Comparison of ENCODE assay signal across 8 cellular contexts in genomic region chr10:44300666-44301649, GRCh38.
A peak's percentile ranks its signal among the peaks of the same experiment; 100 is the strongest.
DNase-seq lines count a peak whose midpoint lies in the region; ATAC-seq and TF ChIP-seq lines count a peak whose summit lies in the region.

No MANE protein-coding gene starts in this region.

- H3K14ac ChIP-seq in neuronal stem cell (ENCODE audit: low read length) = no peak overlapping the region

- no peak for TF ChIP-seq CTCF in HCT116 (IDR thresholded peaks at IDR 0.05 in 2 of 3, conservative IDR thresholded peaks at IDR 0.05 in 1 of 3; ENCODE audit: borderline replicate concordance in 1 of 3, insufficient read depth in 1 of 3, low read depth in 2 of 3, low read length in 2 of 3)
- no peak for TF ChIP-seq CTCF in esophagus muscularis mucosa (IDR thresholded peaks at IDR 0.05)
- TF ChIP-seq CTCF in prostate gland (IDR thresholded peaks at IDR 0.05) = no peak

- H3K79me1 ChIP-seq in neuronal stem cell (ENCODE audit: low read depth, low read length) = no peaks in the 10 kb centered on the region

- no peak overlapping the region for H2BK5ac ChIP-seq in neuronal stem cell (ENCODE audit: low read length)

- no peak overlapping the region for H3K23ac ChIP-seq in neuronal stem cell (ENCODE audit: low read depth, low read length, poor library complexity)

- H3K36me3 ChIP-seq in HCT116 (ENCODE audit: control insufficient read depth in 1 of 2, insufficient read depth in 2 of 2, low read length in 2 of 2) = no peaks in the 10 kb centered on the region
- H3K36me3 ChIP-seq in esophagus muscularis mucosa = no peaks in the 10 kb centered on the region
- no peaks in the 10 kb centered on the region for H3K36me3 ChIP-seq in prostate gland
- H3K36me3 ChIP-seq in naive thymus-derived CD4-positive, alpha-beta T cell (ENCODE audit: control insufficient read depth in 2 of 3, insufficient read depth in 3 of 3, low read length in 3 of 3) = no peaks in the 10 kb centered on the region
- H3K36me3 ChIP-seq in neuronal stem cell (replicated peaks in 1 of 2; ENCODE audit: control insufficient read depth in 2 of 2, insufficient read depth in 2 of 2, low read length in 2 of 2) = no peaks in the 10 kb centered on the region

- H3K9me3 ChIP-seq in HCT116 (ENCODE audit: control insufficient read depth in 1 of 2, insufficient read depth in 1 of 2, low read depth in 1 of 2, low read length in 2 of 2) (no peaks in the 10 kb centered on the region), esophagus muscularis mucosa (no peaks in the 10 kb centered on the region), prostate gland (no peaks in the 10 kb centered on the region), neuronal stem cell (replicated peaks in 1 of 2; ENCODE audit: control insufficient read depth in 2 of 2, insufficient read depth in 1 of 2, low read depth in 1 of 2, low read length in 2 of 2) (no peaks in the 10 kb centered on the region)
- no peaks in the 10 kb centered on the region for H3K9me3 ChIP-seq in naive thymus-derived CD4-positive, alpha-beta T cell (ENCODE audit: control insufficient read depth in 2 of 3, low read length in 3 of 3)

- H3K27ac ChIP-seq in HCT116 (ENCODE audit: low read depth, low read length) (no peak overlapping the region), esophagus muscularis mucosa (replicated peaks in 1 of 4) (no peak overlapping the region), prostate gland (no peak overlapping the region), neuronal stem cell (replicated peaks; ENCODE audit: low read length) (no peak overlapping the region)
- no peak overlapping the region for H3K27ac ChIP-seq in naive thymus-derived CD4-positive, alpha-beta T cell (ENCODE audit: low read depth, low read length)

- no peak overlapping the region for H2AK5ac ChIP-seq in neuronal stem cell (ENCODE audit: low read depth, low read length)

- no peak overlapping the region for H2BK120ac ChIP-seq in neuronal stem cell (ENCODE audit: low read depth, low read length)

- no peaks in the 10 kb centered on the region for H4K20me1 ChIP-seq in HCT116 (ENCODE audit: insufficient read depth)

- no peaks in the 10 kb centered on the region for H3K9me2 ChIP-seq in HCT116 (ENCODE audit: insufficient read depth)

- H3K9ac ChIP-seq in HCT116 (ENCODE audit: low read length) = no peak overlapping the region
- no peak overlapping the region for H3K9ac ChIP-seq in neuronal stem cell (ENCODE audit: low read depth, low read length, poor library complexity)

- no peak overlapping the region for H4K8ac ChIP-seq in neuronal stem cell (ENCODE audit: low read depth, low read length)

- H3K4me3 Mint-ChIP-seq in naive thymus-derived CD4-positive, alpha-beta T cell = no peak overlapping the region

- no peak overlapping the region for H2BK15ac ChIP-seq in neuronal stem cell (ENCODE audit: low read length)

- H3K79me2 ChIP-seq in HCT116 (ENCODE audit: insufficient read depth, low read length) = no peaks in the 10 kb centered on the region

- H3K4me3 ChIP-seq in HCT116 (replicated peaks in 1 of 2; ENCODE audit: low read depth in 1 of 2, low read length in 2 of 2) = no peak overlapping the region
- H3K4me3 ChIP-seq in esophagus muscularis mucosa = no peak overlapping the region
- no peak overlapping the region for H3K4me3 ChIP-seq in prostate gland
- H3K4me3 ChIP-seq in naive thymus-derived CD4-positive, alpha-beta T cell (ENCODE audit: low read length) = no peak overlapping the region
- no peak overlapping the region for H3K4me3 ChIP-seq in neuronal stem cell (ENCODE audit: low read length in 2 of 2)

- no peak for TF ChIP-seq RAD21 in HCT116 (IDR thresholded peaks at IDR 0.05; ENCODE audit: low read depth)

- no peak overlapping the region for H3K4ac ChIP-seq in neuronal stem cell (ENCODE audit: low read length)

- no peak overlapping the region for H2AFZ ChIP-seq in HCT116 (ENCODE audit: low read depth, low read length, poor library complexity, severe bottlenecking)
- no peak overlapping the region for H2AFZ ChIP-seq in neuronal stem cell (ENCODE audit: low read length)

- H3K36me3 Mint-ChIP-seq in naive thymus-derived CD4-positive, alpha-beta T cell = no peaks in the 10 kb centered on the region

- no peak overlapping the region for H3K4me2 ChIP-seq in HCT116 (ENCODE audit: low read length)
- no peak overlapping the region for H3K4me2 ChIP-seq in neuronal stem cell (ENCODE audit: insufficient read depth, low read length, poor library complexity, severe bottlenecking)

- peaks cover 0 to 8% (median 3%) of the 10 kb centered on the region in 11 donors for H3K9me3 Mint-ChIP-seq in naive thymus-derived CD4-positive, alpha-beta T cell

- WGBS in esophagus muscularis mucosa = 66% methylated on average over 7 of the region's 7 CpGs
- 45% methylated on average over 7 of the region's 7 CpGs for WGBS in prostate gland
- WGBS in neuronal stem cell (ENCODE audit: extremely low coverage in 2 of 2, insufficient read length in 2 of 2, insufficient replicate concordance in 1 of 2), 2 donors = no CpG with 5 or more reads among the region's 7 CpGs

- no peak overlapping the region for H3K18ac ChIP-seq in neuronal stem cell (ENCODE audit: low read length)

- no peak for TF ChIP-seq EP300 in esophagus muscularis mucosa (IDR thresholded peaks at IDR 0.05)

- POLR2A ChIA-PET in HCT116 (lab: Charles Lee) = no interaction called here
- POLR2A ChIA-PET in naive thymus-derived CD4-positive, alpha-beta T cell (lab: Charles Lee) = no interaction called here

- DNase-seq in HCT116 (ENCODE audit: low read depth, low spot score) (peak; percentile 47), NCI-H1694 treated with DMSO at 0.1 percent for 48 hours (lab: John Stamatoyannopoulos, UW) (peak; percentile 75), esophagus muscularis mucosa (ENCODE audit: extremely low spot score) (peak; percentile 68), prostate gland (ENCODE audit: low spot score) (no peak), GF-D8 (lab: John Stamatoyannopoulos, UW) (no peak), neuronal stem cell (ENCODE audit: low spot score) (no peak)
- DNase-seq in naive thymus-derived CD4-positive, alpha-beta T cell = no peak

- peak; percentile 91 for ATAC-seq in GM18505 (IDR thresholded peaks at IDR 0.05; ENCODE audit: unreplicated experiment)
- ATAC-seq in HCT116 = peak; percentile 55
- ATAC-seq in naive thymus-derived CD4-positive, alpha-beta T cell = no peak

- CTCF ChIA-PET in HCT116 (lab: Charles Lee) = interaction anchor here (0.8 kb wide), 1 partner anchor 86 kb away, joined by 3 read pairs; no protein-coding TSS in a partner anchor
- CTCF ChIA-PET in naive thymus-derived CD4-positive, alpha-beta T cell (lab: Charles Lee) = no interaction called here

- H3K27me3 ChIP-seq in HCT116 (ENCODE audit: insufficient read depth, low read length) = peaks cover 12% of the 10 kb centered on the region
- no peaks in the 10 kb centered on the region for H3K27me3 ChIP-seq in esophagus muscularis mucosa
- H3K27me3 ChIP-seq in prostate gland (replicated peaks; ENCODE audit: insufficient read depth) = no peaks in the 10 kb centered on the region
- H3K27me3 ChIP-seq in naive thymus-derived CD4-positive, alpha-beta T cell (ENCODE audit: control insufficient read depth in 2 of 2, insufficient read depth in 2 of 2, low read length in 2 of 2) = no peaks in the 10 kb centered on the region
- H3K27me3 ChIP-seq in neuronal stem cell (ENCODE audit: control insufficient read depth in 3 of 3, insufficient read depth in 3 of 3, low read depth in 1 of 3, low read length in 3 of 3) = no peaks in the 10 kb centered on the region

- H3K4me1 ChIP-seq in HCT116 (ENCODE audit: control insufficient read depth in 1 of 2, insufficient read depth in 2 of 2, low read length in 2 of 2) (peaks cover 3 to 11% of the 10 kb centered on the region in 2 experiments; a peak in 1 of 4 replicates), esophagus muscularis mucosa (peaks cover 0 to 14% (median 10%) of the 10 kb centered on the region in 4 donors), prostate gland (replicated peaks) (no peaks in the 10 kb centered on the region), neuronal stem cell (ENCODE audit: control insufficient read depth in 2 of 2, insufficient read depth in 1 of 2, low read depth in 1 of 2, low read length in 2 of 2) (peaks cover 0 to 2% of the 10 kb centered on the region in 2 donors)
- no peaks in the 10 kb centered on the region for H3K4me1 ChIP-seq in naive thymus-derived CD4-positive, alpha-beta T cell (ENCODE audit: control insufficient read depth in 2 of 2, insufficient read depth in 2 of 2, low read length in 2 of 2)

- RAD21 ChIA-PET in HCT116 (lab: Charles Lee; ENCODE audit: low non-redundant PET in 1 of 2, low total read pairs in 2 of 2, uncharacterized antibody in 2 of 2, unreplicated experiment in 2 of 2) = no interaction called here

- H3K27ac Mint-ChIP-seq in naive thymus-derived CD4-positive, alpha-beta T cell = no peak overlapping the region

- intact Hi-C loops in HCT116 (cut with micrococcal nuclease) = no loop called here
- intact Hi-C loops in esophagus muscularis mucosa (cut with DNase I) = no loop called here
- intact Hi-C loops in prostate gland (cut with DNase I) = no loop called here
- intact Hi-C loops in naive thymus-derived CD4-positive, alpha-beta T cell (cut with micrococcal nuclease) = loop anchor here in 1 of 2 donors (10.0 kb wide), 1 partner anchor 564 kb away; no protein-coding TSS in a partner anchor

- H3K4me1 Mint-ChIP-seq in naive thymus-derived CD4-positive, alpha-beta T cell = no peaks in the 10 kb centered on the region

- peaks cover 0 to 20% (median 0%) of the 10 kb centered on the region in 5 donors for H3K27me3 Mint-ChIP-seq in naive thymus-derived CD4-positive, alpha-beta T cell

- H4K91ac ChIP-seq in neuronal stem cell (ENCODE audit: low read depth, low read length, poor library complexity) = no peak overlapping the region

- TF ChIP-seq POLR2A in GM18505 (IDR thresholded peaks at IDR 0.05; ENCODE audit: borderline replicate concordance, extremely low read depth, insufficient read depth, insufficient read length) (no peak), HCT116 (IDR thresholded peaks at IDR 0.05; ENCODE audit: borderline replicate concordance, extremely low read depth, insufficient read depth, insufficient read length) (no peak), esophagus muscularis mucosa (IDR thresholded peaks at IDR 0.05; ENCODE audit: low read depth) (no peak), prostate gland (IDR thresholded peaks at IDR 0.05) (no peak)

- no peak overlapping the region for H2BK12ac ChIP-seq in neuronal stem cell (ENCODE audit: low read length)

- no TSS peak for BruUV-seq in HCT116 (replicated peaks; lab: Mats Ljungman, UMichigan)

TF ChIP-seq in HCT116, 20 proteins besides CTCF, POLR2A, EP300 and RAD21 (continues in another document):
- peak; percentile 27; the same call in 1 of the 2 replicates for TF ChIP-seq CEBPB (IDR thresholded peaks at IDR 0.05; ENCODE audit: low read depth)
- no peak for TF ChIP-seq YY1 (IDR thresholded peaks at IDR 0.05; ENCODE audit: extremely low read depth, insufficient replicate concordance, low read depth, low read length)
- no peak for TF ChIP-seq EZH2 (IDR thresholded peaks at IDR 0.05)
- no peak for TF ChIP-seq ZNF274 (IDR thresholded peaks at IDR 0.05; ENCODE audit: low read depth, low read length)
- TF ChIP-seq SP1 (IDR thresholded peaks at IDR 0.05; ENCODE audit: low read depth) = peak; percentile 44
- TF ChIP-seq JUND (IDR thresholded peaks at IDR 0.05) = peak; percentile 46; the same call in 1 of the 2 replicates
- TF ChIP-seq ELF1 (IDR thresholded peaks at IDR 0.05; ENCODE audit: borderline replicate concordance, low read depth) = no peak
- no peak for TF ChIP-seq SRF (IDR thresholded peaks at IDR 0.05; ENCODE audit: low read depth)

Comparison
In these comparisons a context has a peak if more than half of its experiments do, and no peak if none do; other contexts are left out.
1. DNase-seq: peak in HCT116 (single experiment), NCI-H1694 treated with DMSO at 0.1 percent for 48 hours (single experiment) and esophagus muscularis mucosa (single experiment); none in prostate gland (single experiment), GF-D8 (single experiment), naive thymus-derived CD4-positive, alpha-beta T cell (0 of 9) and neuronal stem cell (single experiment).